Comparison of ENCODE assay signal across 19 cellular contexts in genomic region chr12:126507231-126507630, GRCh38.
"Had no signal": no experiment of that assay in that cellular context is flagged by ENCODE, and none has a peak within 500 bp of the region (broad histone marks: within the 10 kb centered on the region; RNA-seq: fewer than 3 reads in every experiment).

No MANE protein-coding gene starts in this region.

- H3K27me3 ChIP-seq: dorsolateral prefrontal cortex, esophagus muscularis mucosa, gastrocnemius medialis, heart right ventricle, neutrophil, spleen had no signal

- H3K27ac ChIP-seq: coronary artery, dorsolateral prefrontal cortex, esophagus muscularis mucosa, gastrocnemius medialis, heart right ventricle, neutrophil, spleen had no signal

- H3K4me1 ChIP-seq: esophagus muscularis mucosa, gastrocnemius medialis, heart right ventricle, spleen had no signal

- H3K36me3 ChIP-seq: esophagus muscularis mucosa, gastrocnemius medialis, heart right ventricle, neutrophil, spleen had no signal

- ATAC-seq: gastrocnemius medialis; heart right ventricle; left lobe of liver; mucosa of descending colon; naive thymus-derived CD8-positive, alpha-beta T cell; sciatic nerve had no signal

- DNase-seq: dorsolateral prefrontal cortex; effector CD8-positive, alpha-beta T cell; gastrocnemius medialis; heart right ventricle; hypothalamus; islet precursor cell; mammary epithelial cell; mucosa of descending colon; naive thymus-derived CD8-positive, alpha-beta T cell; spleen; stimulated activated CD4-positive, alpha-beta T cell treated with anti-CD3 and anti-CD28 coated beads, Interleukin-15, amount 100 ng/mL, for 24 hours; stimulated activated CD4-positive, alpha-beta T cell treated with anti-CD3 and anti-CD28 coated beads, Interleukin-1b, Interleukin-23, amount 100 ng/mL, for 48 hours; stimulated activated CD4-positive, alpha-beta T cell treated with anti-CD3 and anti-CD28 coated beads, Interleukin-4, amount 100 ng/mL, for 4 hours; stimulated activated naive CD4-positive, alpha-beta T cell treated with Interleukin-2 at 50 U/mL for 16 hours had no signal

- H3K4me3 ChIP-seq: coronary artery, dorsolateral prefrontal cortex, esophagus muscularis mucosa, gastrocnemius medialis, heart right ventricle, mucosa of descending colon, spleen had no signal

- H3K9me3 ChIP-seq: gastrocnemius medialis, neutrophil had no signal
